18 cellular contexts compared by ENCODE assay signal in the genomic region with DNA sequence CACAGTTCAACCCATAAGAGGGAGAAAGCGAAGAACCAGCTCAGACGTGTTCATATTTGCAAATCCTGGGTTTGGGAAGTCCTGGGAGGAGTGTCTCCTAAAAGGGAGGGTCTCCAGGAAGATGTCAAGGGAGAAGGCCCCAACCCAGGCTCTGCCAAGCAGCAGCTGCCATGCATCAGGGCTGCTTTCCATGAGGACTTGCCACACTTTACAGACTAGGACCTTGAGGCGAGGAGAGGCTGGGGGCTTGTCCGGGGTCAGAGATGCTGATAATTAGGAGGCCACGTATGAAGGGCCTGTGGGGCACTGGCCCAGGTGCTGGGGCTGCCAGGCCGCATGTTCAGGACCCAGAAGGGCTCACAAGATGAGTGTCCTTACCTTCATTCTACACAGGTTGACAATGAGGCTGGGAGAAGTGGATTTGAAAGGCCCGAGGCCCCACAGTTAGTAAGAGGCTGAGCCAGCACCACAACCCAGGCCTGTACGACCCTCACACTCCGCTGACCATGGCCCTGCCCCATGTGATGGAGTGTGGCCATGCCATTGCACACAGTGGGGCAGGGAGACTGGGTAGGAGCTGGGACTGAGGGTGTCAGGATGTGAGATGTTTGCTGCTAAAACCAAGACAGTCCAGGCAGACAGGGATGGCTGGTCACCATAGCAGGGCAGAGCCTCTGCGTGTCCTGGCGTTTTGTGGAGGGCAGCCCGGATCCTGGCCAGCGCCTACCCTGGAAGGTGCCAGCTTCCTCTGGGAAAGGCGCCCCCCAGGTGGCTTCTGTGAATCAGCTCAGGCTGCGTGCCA.
"Had no signal": no experiment of that assay in that cellular context is flagged by ENCODE, and none has a peak within 500 bp of the region (broad histone marks: within the 10 kb centered on the region; RNA-seq: fewer than 3 reads in every experiment).

No MANE protein-coding gene starts in this region.

- ATAC-seq: gastroesophageal sphincter, left colon had no signal

- H3K4me3 ChIP-seq: esophagus squamous epithelium, gastroesophageal sphincter, right atrium auricular region, sigmoid colon, skin epidermis, suprapubic skin, thyroid gland, vagina had no signal

- DNase-seq: dermis blood vessel endothelial cell; esophagus squamous epithelium; foreskin fibroblast; glutamatergic neuron; immature natural killer cell; left colon; sigmoid colon; stimulated activated CD4-positive, alpha-beta T cell treated with anti-CD3 and anti-CD28 coated beads, Interleukin-12 subunit alpha, Interleukin-12 subunit beta, amount 100 ng/mL, for 4 hours; stimulated activated naive CD4-positive, alpha-beta T cell treated with Interleukin-2 at 50 U/mL for 16 hours; thyroid gland had no signal

- H3K27me3 ChIP-seq: esophagus squamous epithelium, gastroesophageal sphincter, neutrophil, right atrium auricular region, sigmoid colon, suprapubic skin, thyroid gland, vagina had no signal

- H3K4me1 ChIP-seq: right atrium auricular region had no signal

- H3K9me3 ChIP-seq: esophagus squamous epithelium, gastroesophageal sphincter, neutrophil, right atrium auricular region, sigmoid colon, suprapubic skin, thyroid gland, vagina had no signal

- FAIRE-seq: colon, keratinocyte had no signal

- H3K27ac ChIP-seq: esophagus squamous epithelium, gastroesophageal sphincter, neutrophil, right atrium auricular region, sigmoid colon, skin epidermis, suprapubic skin, thyroid gland, vagina had no signal

- H3K36me3 ChIP-seq: esophagus squamous epithelium, gastroesophageal sphincter, neutrophil, right atrium auricular region, sigmoid colon, suprapubic skin, thyroid gland, vagina had no signal
